ENCODE assay signal across 27 cellular contexts in genomic region chr22:21606775-21607174, GRCh38. TPM values are rescaled to one million over a fixed set of nuclear protein-coding genes. Genes with fewer than 3 reads are reported as not detected.
DNase-seq lines count a peak whose midpoint lies in the region; ATAC-seq, FAIRE-seq and TF ChIP-seq lines count a peak whose summit lies in the region.
"Had no signal": no experiment of that assay in that cellular context is flagged by ENCODE, and none has a peak within 500 bp of the region (broad histone marks: within the 10 kb centered on the region; RNA-seq: fewer than 3 reads in every experiment).

No MANE protein-coding gene starts in this region.

- H2AFZ ChIP-seq in HCT116 (ENCODE audit: low read depth, low read length, poor library complexity, severe bottlenecking) (no peak overlapping the region), K562 (ENCODE audit: low read depth, low read length) (no peak overlapping the region)

- H3K9me2 ChIP-seq in HCT116 (ENCODE audit: insufficient read depth), result no peaks in the 10 kb centered on the region

- TF ChIP-seq POLR2A in HCT116 (IDR thresholded peaks at IDR 0.05; ENCODE audit: borderline replicate concordance, extremely low read depth, insufficient read depth, insufficient read length) (no peak), K562 (conservative IDR thresholded peaks at IDR 0.05) (no peak), Peyer's patch (IDR thresholded peaks at IDR 0.05) (no peak)

- no peak for TF ChIP-seq CTCF in HCT116 (IDR thresholded peaks at IDR 0.05 in 2 of 3, conservative IDR thresholded peaks at IDR 0.05 in 1 of 3; ENCODE audit: borderline replicate concordance in 1 of 3, insufficient read depth in 1 of 3, low read depth in 2 of 3, low read length in 2 of 3)
- TF ChIP-seq CTCF in K562 (IDR thresholded peaks at IDR 0.05 in 2 of 3, conservative IDR thresholded peaks at IDR 0.05 in 1 of 3; ENCODE audit: insufficient read depth in 2 of 3, low read depth in 1 of 3, low read length in 3 of 3), result 0 out of 6 replicates have a peak, but pooled peaks of 1 of the 3 experiments have one; percentile 8
- TF ChIP-seq CTCF in nephron progenitor cell (IDR thresholded peaks at IDR 0.05), result no peak
- no peak for TF ChIP-seq CTCF in Peyer's patch (IDR thresholded peaks at IDR 0.05)
- no peak for TF ChIP-seq CTCF in glutamatergic neuron (IDR thresholded peaks at IDR 0.05; ENCODE audit: partially characterized antibody, unreplicated experiment)

- no peak overlapping the region for H3K4me3 ChIP-seq in HCT116 (replicated peaks in 1 of 2; ENCODE audit: low read depth in 1 of 2, low read length in 2 of 2)
- no peak overlapping the region for H3K4me3 ChIP-seq in K562
- no peak overlapping the region for H3K4me3 ChIP-seq in Peyer's patch
- H3K4me3 ChIP-seq: dorsolateral prefrontal cortex, sigmoid colon, testis, vagina had no signal

- RAD21 ChIA-PET in HCT116 (lab: Charles Lee; ENCODE audit: low non-redundant PET in 1 of 2, low total read pairs in 2 of 2, uncharacterized antibody in 2 of 2, unreplicated experiment in 2 of 2), result no interaction called here

- POLR2A ChIA-PET in HCT116 (lab: Charles Lee), result no interaction called here
- POLR2A ChIA-PET in K562 (lab: Yijun Ruan, JAX), result interaction anchor here (0.6 to 76.8 kb wide), 8 partner anchors 2 to 596 kb away, joined by 3 to 4622 read pairs (median 4); partner anchors contain the start of genes CCDC116, SDF2L1 and YDJC

- H3K79me2 ChIP-seq in HCT116 (ENCODE audit: insufficient read depth, low read length), result peaks cover 97% of the 10 kb centered on the region
- H3K79me2 ChIP-seq in K562 (ENCODE audit: control insufficient read depth, insufficient read depth, low read length), result peaks cover 93% of the 10 kb centered on the region

- CTCF ChIA-PET in HCT116 (lab: Charles Lee), result interaction anchor here (1.8 to 2.0 kb wide), 2 partner anchors 22 to 36 kb away, joined by 4 to 7 read pairs; no protein-coding TSS in a partner anchor
- CTCF ChIA-PET in K562 (lab: Yijun Ruan, JAX; ENCODE audit: low intra/inter-chr PET ratio), result no interaction called here

- intact Hi-C loops in HCT116 (cut with micrococcal nuclease) (no loop called here), K562 (cut with micrococcal nuclease) (no loop called here)

- H4K20me1 ChIP-seq in HCT116 (ENCODE audit: insufficient read depth) (peaks cover 12% of the 10 kb centered on the region; the same call in 1 of the 2 replicates), K562 (replicated peaks; ENCODE audit: control insufficient read depth, insufficient read depth, low read length) (peaks cover 52% of the 10 kb centered on the region)

- no peaks in the 10 kb centered on the region for H3K27me3 Mint-ChIP-seq in nephron progenitor cell (ENCODE audit: low read depth, poor library complexity)
- H3K27me3 Mint-ChIP-seq in glutamatergic neuron (ENCODE audit: unreplicated experiment), result peaks cover 9% of the 10 kb centered on the region
- H3K27me3 Mint-ChIP-seq: CD4-positive, CD25-positive, alpha-beta regulatory T cell; IgD-negative memory B cell had no signal

- ATAC-seq in HCT116, result no peak
- peak; percentile 18 for ATAC-seq in K562
- ATAC-seq in HG03469 (IDR thresholded peaks at IDR 0.05; ENCODE audit: unreplicated experiment), result no peak
- ATAC-seq: WTC11 had no signal

- 61% methylated on average over 8 of the region's 8 CpGs for WGBS in K562 (ENCODE audit: insufficient coverage, low coverage, missing lambda C conversion rate)

- DNase-seq in Caki2 (ENCODE audit: low read depth), result peak; percentile 55
- no peak for DNase-seq in HCT116 (ENCODE audit: low read depth, low spot score)
- peak in 3 of 4 experiments; percentile 59 to 73 (median 66) for DNase-seq in K562 (ENCODE audit: extremely low read depth in 1 of 4, low spot score in 3 of 4)
- DNase-seq in nephron progenitor cell, result no peak
- DNase-seq in Peyer's patch, result no peak
- DNase-seq in glutamatergic neuron, result no peak
- DNase-seq: activated CD4-positive, alpha-beta T cell treated with anti-CD3 and anti-CD28 coated beads, Interleukin-2, amount 50 U/mL, for 48 hours; activated naive CD4-positive, alpha-beta T cell; CD4-positive, CD25-positive, alpha-beta regulatory T cell; dorsolateral prefrontal cortex; foreskin fibroblast; immature natural killer cell; left ventricle myocardium superior; midbrain; NCI-H1436 treated with DMSO at 0.1 percent for 48 hours; NCI-H510A treated with DMSO at 0.1 percent for 48 hours; NK-92 treated with Interleukin-12 subunit alpha and Interleukin-12 subunit beta, amount 100 ng/mL, for 24 hours; sigmoid colon; testis had no signal

- H3K4me3 Mint-ChIP-seq in nephron progenitor cell (no peak overlapping the region), glutamatergic neuron (ENCODE audit: unreplicated experiment) (no peak overlapping the region)
- H3K4me3 Mint-ChIP-seq: CD4-positive, CD25-positive, alpha-beta regulatory T cell; IgD-negative memory B cell; neural crest cell; WTC11 had no signal

- BruUV-seq in HCT116 (replicated peaks; lab: Mats Ljungman, UMichigan) (no TSS peak), K562 (replicated peaks; lab: Mats Ljungman, UMichigan) (no TSS peak)

- H3K4me1 Mint-ChIP-seq in nephron progenitor cell (no peaks in the 10 kb centered on the region), glutamatergic neuron (ENCODE audit: low read depth, unreplicated experiment) (peaks cover 2% of the 10 kb centered on the region)

- H3K36me3 Mint-ChIP-seq in nephron progenitor cell (ENCODE audit: low read depth) (peaks cover 51% of the 10 kb centered on the region), glutamatergic neuron (ENCODE audit: unreplicated experiment) (no peaks in the 10 kb centered on the region)
- H3K36me3 Mint-ChIP-seq: IgD-negative memory B cell had no signal

- H3K36me3 ChIP-seq in HCT116 (ENCODE audit: control insufficient read depth in 1 of 2, insufficient read depth in 2 of 2, low read length in 2 of 2), result peaks cover 5 to 11% of the 10 kb centered on the region in 2 experiments
- peaks cover 80% of the 10 kb centered on the region for H3K36me3 ChIP-seq in K562 (ENCODE audit: control insufficient read depth, insufficient read depth, low read length)
- H3K36me3 ChIP-seq in Peyer's patch, result peaks cover 0 to 17% (median 0%) of the 10 kb centered on the region in 3 donors

- in situ Hi-C loops in Caki2 (cut with HindIII; ENCODE audit: low pct_unique_long_range_greater_than_20kb, low sequenced_read_pairs) (no loop called here), K562 (cut with MboI) (no loop called here)

- peak overlapping the region; percentile 51 for H3K27ac Mint-ChIP-seq in nephron progenitor cell
- H3K27ac Mint-ChIP-seq in glutamatergic neuron (ENCODE audit: unreplicated experiment), result no peak overlapping the region

- no peak overlapping the region; the same call in 1 of the 2 replicates for H3K27ac ChIP-seq in HCT116 (ENCODE audit: low read depth, low read length)
- H3K27ac ChIP-seq in K562 (ENCODE audit: extremely low read depth, low read depth, low read length), result peak overlapping the region; percentile 9; the same call in 2 of the 3 replicates
- no peak overlapping the region for H3K27ac ChIP-seq in Peyer's patch
- H3K27ac ChIP-seq: dorsolateral prefrontal cortex, epithelial cell of prostate, HL-60, sigmoid colon, testis, vagina had no signal

- H3K27me3 ChIP-seq in HCT116 (ENCODE audit: insufficient read depth, low read length) (no peaks in the 10 kb centered on the region), K562 (ENCODE audit: control insufficient read depth in 2 of 2, insufficient read depth in 2 of 2, low read length in 2 of 2) (peaks cover 0 to 2% of the 10 kb centered on the region in 2 experiments; a peak in 1 of 5 replicates), Peyer's patch (no peaks in the 10 kb centered on the region)
- H3K27me3 ChIP-seq: dorsolateral prefrontal cortex, sigmoid colon, testis, vagina had no signal

- H3K4me1 ChIP-seq in HCT116 (ENCODE audit: control insufficient read depth in 1 of 2, insufficient read depth in 2 of 2, low read length in 2 of 2) (peaks cover 21 to 33% of the 10 kb centered on the region in 2 experiments), K562 (replicated peaks in 1 of 2; ENCODE audit: control insufficient read depth in 2 of 2, insufficient read depth in 2 of 2, low read length in 2 of 2) (peaks cover 26% of the 10 kb centered on the region in 2 experiments), Peyer's patch (peaks cover 0 to 11% (median 0%) of the 10 kb centered on the region in 4 donors)
- H3K4me1 ChIP-seq: testis had no signal

- no peak for TF ChIP-seq RAD21 in HCT116 (IDR thresholded peaks at IDR 0.05; ENCODE audit: low read depth)
- no peak for TF ChIP-seq RAD21 in K562 (CRISPR knock-in tag; conservative IDR thresholded peaks at IDR 0.05 in 1 of 2, IDR thresholded peaks at IDR 0.05 in 1 of 2)

- H3K9ac ChIP-seq in HCT116 (ENCODE audit: low read length) (no peak overlapping the region), K562 (ENCODE audit: insufficient read depth in 1 of 2, low read depth in 2 of 2, low read length in 2 of 2) (peak overlapping the region in 1 of 2 experiments; percentile 78; a peak in 2 of 4 replicates)

- H3K4me2 ChIP-seq in HCT116 (ENCODE audit: low read length) (peak overlapping the region; percentile 51), K562 (ENCODE audit: insufficient read depth, low read length) (peak overlapping the region; percentile 3; the same call in 1 of the 2 replicates)

- no peak for FAIRE-seq in K562 (lab: Jason Lieb, UNC)
- FAIRE-seq: GM12891 had no signal

- TF ChIP-seq EP300 in K562 (IDR thresholded peaks at IDR 0.05; ENCODE audit: low read length), result no peak

- H3K9me3 Mint-ChIP-seq in nephron progenitor cell, result no peaks in the 10 kb centered on the region
- peaks cover 4% of the 10 kb centered on the region for H3K9me3 Mint-ChIP-seq in glutamatergic neuron (ENCODE audit: unreplicated experiment)
- H3K9me3 Mint-ChIP-seq: CD4-positive, CD25-positive, alpha-beta regulatory T cell; IgD-negative memory B cell; immature natural killer cell; neural crest cell; WTC11 had no signal

- H3K9me3 ChIP-seq in HCT116 (ENCODE audit: control insufficient read depth in 1 of 2, insufficient read depth in 1 of 2, low read depth in 1 of 2, low read length in 2 of 2) (no peaks in the 10 kb centered on the region), K562 (replicated peaks; ENCODE audit: control insufficient read depth, insufficient read depth, low read depth, low read length) (no peaks in the 10 kb centered on the region), Peyer's patch (no peaks in the 10 kb centered on the region)
- H3K9me3 ChIP-seq: sigmoid colon, testis, vagina had no signal

- H3K9me1 ChIP-seq in K562 (ENCODE audit: control insufficient read depth, insufficient read depth, low read length), result peaks cover 24% of the 10 kb centered on the region

RNA-seq across cellular contexts. Expression of gene YDJC, which starts 23.0 kb away (rescaled TPM):
- 158 and 165 TPM in 2 replicates for total RNA-seq in Caki2 (2014; rRNA removed; shearing (Covaris generic); ENCODE audit: low replicate concordance)
- 78.3 TPM for total RNA-seq in HCT116 (2021; ENCODE audit: unreplicated experiment)
- 65.4 and 68.8 TPM in 2 replicates for polyA plus RNA-seq in HCT116 (2012)
- 121 and 504 TPM in 2 replicates for total RNA-seq in K562 (2011; cell fraction: chromatin; rRNA removed; ENCODE audit: low replicate concordance)
- 857 and 885 TPM in 2 replicates for total RNA-seq in K562 (2011; cell fraction: nucleolus; rRNA removed)
- 325 and 370 TPM in 2 replicates for total RNA-seq in K562 (2011; cell fraction: nucleoplasm; rRNA removed)
- 871 and 1,007 TPM in 2 replicates for total RNA-seq in K562 (2014; rRNA removed)
- 69.0 and 87.5 TPM in 2 replicates for total RNA-seq in K562 (2014; rRNA removed; fragmentation: Illumina TruSeq; extraction: Trizol)
- 164 and 196 TPM in 2 replicates for total RNA-seq in K562 (2015; rRNA removed; fragmentation: Illumina TruSeq; extraction: Trizol)
- total RNA-seq in K562 (2021), result 626 and 641 TPM in 2 replicates
- polyA plus RNA-seq in K562 (2011; rRNA removed), result 203 and 277 TPM in 2 replicates
- 382 and 1,449 TPM in 2 replicates for polyA plus RNA-seq in K562 (2011; cell fraction: cytosol; rRNA removed)
- polyA plus RNA-seq in K562 (2011; cell fraction: nucleus; rRNA removed), result 629 and 1,089 TPM in 2 replicates
- 282 and 288 TPM in 2 replicates for polyA plus RNA-seq in K562 (2012)
- polyA plus RNA-seq in K562 (2014; fragmentation: Illumina TruSeq; extraction: Trizol), result 106 and 159 TPM in 2 replicates
- polyA plus RNA-seq in K562 (2014; fragmentation: Nextera tagmentation; extraction: Ambion mirVana), result 10 to 100 TPM; 13.5 to 23.5 TPM
- 707 and 732 TPM in 2 replicates for polyA plus RNA-seq in K562 (2014; rRNA removed)
- polyA minus RNA-seq in K562 (2011; rRNA and poly(A)+ RNA removed), result 35.0 and 44.2 TPM in 2 replicates
- polyA minus RNA-seq in K562 (2011; cell fraction: cytosol; rRNA and poly(A)+ RNA removed), result 212 and 264 TPM in 2 replicates
- polyA minus RNA-seq in K562 (2011; cell fraction: nucleus; rRNA and poly(A)+ RNA removed), result 294 and 313 TPM in 2 replicates
- total RNA-seq in Peyer's patch, result 10 to 100 TPM; 36.3 to 54.2 (median 38.8) TPM
- 10.3 TPM for total RNA-seq in glutamatergic neuron (ENCODE audit: unreplicated experiment)

RNA-seq across cellular contexts. Expression of gene CCDC116, which starts 25.8 kb away (rescaled TPM):
- total RNA-seq in Caki2 (2014; rRNA removed; shearing (Covaris generic); ENCODE audit: low replicate concordance), result 0.07 TPM in 1 of 2 replicates, not detected in the other
- total RNA-seq in HCT116 (2021; ENCODE audit: unreplicated experiment) (0.66 TPM), K562 (2014; rRNA removed) (9.3 and 13.6 TPM in 2 replicates), K562 (2014; rRNA removed; fragmentation: Illumina TruSeq; extraction: Trizol) (2.1 and 2.8 TPM in 2 replicates), K562 (2015; rRNA removed; fragmentation: Illumina TruSeq; extraction: Trizol) (4.7 and 5.2 TPM in 2 replicates), K562 (2021) (11.3 and 15.6 TPM in 2 replicates), Peyer's patch (1 to 10 TPM in 1 of 4 donors, under 1 TPM in 1, not detected in 2; 0.80 to 2.6 TPM), glutamatergic neuron (ENCODE audit: unreplicated experiment) (0.71 TPM)
- polyA plus RNA-seq in HCT116 (2012), result 0.19 and 0.40 TPM in 2 replicates
- total RNA-seq in K562 (2011; cell fraction: chromatin; rRNA removed; ENCODE audit: low replicate concordance), result 11.2 and 34.3 TPM in 2 replicates
- 28.7 and 33.9 TPM in 2 replicates for total RNA-seq in K562 (2011; cell fraction: nucleolus; rRNA removed)
- total RNA-seq in K562 (2011; cell fraction: nucleoplasm; rRNA removed), result 18.1 and 19.5 TPM in 2 replicates
- polyA plus RNA-seq in K562 (2011; rRNA removed) (1.6 and 2.1 TPM in 2 replicates), K562 (2014; fragmentation: Illumina TruSeq; extraction: Trizol) (6.3 and 8.9 TPM in 2 replicates), K562 (2014; fragmentation: Nextera tagmentation; extraction: Ambion mirVana) (1 to 10 TPM; 1.6 to 2.3 TPM), K562 (2014; rRNA removed) (7.1 and 8.6 TPM in 2 replicates)
- 1.8 and 5.8 TPM in 2 replicates for polyA plus RNA-seq in K562 (2011; cell fraction: cytosol; rRNA removed)
- 6.5 and 19.5 TPM in 2 replicates for polyA plus RNA-seq in K562 (2011; cell fraction: nucleus; rRNA removed)
- polyA plus RNA-seq in K562 (2012), result 5.2 and 6.4 TPM in 2 replicates
- 1.3 and 1.8 TPM in 2 replicates for polyA minus RNA-seq in K562 (2011; rRNA and poly(A)+ RNA removed)
- 1.5 and 3.9 TPM in 2 replicates for polyA minus RNA-seq in K562 (2011; cell fraction: cytosol; rRNA and poly(A)+ RNA removed)
- 8.3 and 12.3 TPM in 2 replicates for polyA minus RNA-seq in K562 (2011; cell fraction: nucleus; rRNA and poly(A)+ RNA removed)
- total RNA-seq: CD4-positive, CD25-positive, alpha-beta regulatory T cell; left ventricle myocardium superior; vagina had no signal
- polyA plus RNA-seq: CD4-positive, CD25-positive, alpha-beta regulatory T cell had no signal

RNA-seq across cellular contexts. Expression of gene SDF2L1, which starts 35.3 kb away (rescaled TPM):
- total RNA-seq in Caki2 (2014; rRNA removed; shearing (Covaris generic); ENCODE audit: low replicate concordance), result 39.5 and 46.1 TPM in 2 replicates
- total RNA-seq in HCT116 (2021; ENCODE audit: unreplicated experiment), result 86.2 TPM
- polyA plus RNA-seq in HCT116 (2012), result 66.8 and 101 TPM in 2 replicates
- 72.2 and 221 TPM in 2 replicates for total RNA-seq in K562 (2011; cell fraction: chromatin; rRNA removed; ENCODE audit: low replicate concordance)
- total RNA-seq in K562 (2011; cell fraction: nucleolus; rRNA removed), result 489 and 555 TPM in 2 replicates
- total RNA-seq in K562 (2011; cell fraction: nucleoplasm; rRNA removed), result 263 and 279 TPM in 2 replicates
- total RNA-seq in K562 (2014; rRNA removed), result 894 and 989 TPM in 2 replicates
- total RNA-seq in K562 (2014; rRNA removed; fragmentation: Illumina TruSeq; extraction: Trizol), result 41.9 and 82.9 TPM in 2 replicates
- total RNA-seq in K562 (2015; rRNA removed; fragmentation: Illumina TruSeq; extraction: Trizol), result 135 and 153 TPM in 2 replicates
- 551 and 557 TPM in 2 replicates for total RNA-seq in K562 (2021)
- polyA plus RNA-seq in K562 (2011; rRNA removed), result 124 and 218 TPM in 2 replicates
- polyA plus RNA-seq in K562 (2011; cell fraction: cytosol; rRNA removed), result 273 and 603 TPM in 2 replicates
- 110 and 123 TPM in 2 replicates for polyA plus RNA-seq in K562 (2011; cell fraction: nucleus; rRNA removed)
- polyA plus RNA-seq in K562 (2012), result 384 and 632 TPM in 2 replicates
- polyA plus RNA-seq in K562 (2014; fragmentation: Illumina TruSeq; extraction: Trizol), result 33.8 and 82.2 TPM in 2 replicates
- polyA plus RNA-seq in K562 (2014; fragmentation: Nextera tagmentation; extraction: Ambion mirVana), result 10 to 100 TPM; 15.1 to 34.8 TPM
- polyA plus RNA-seq in K562 (2014; rRNA removed), result 666 and 827 TPM in 2 replicates
- 50.1 and 80.5 TPM in 2 replicates for polyA minus RNA-seq in K562 (2011; rRNA and poly(A)+ RNA removed)
- 107 and 114 TPM in 2 replicates for polyA minus RNA-seq in K562 (2011; cell fraction: cytosol; rRNA and poly(A)+ RNA removed)
- 37.7 and 69.6 TPM in 2 replicates for polyA minus RNA-seq in K562 (2011; cell fraction: nucleus; rRNA and poly(A)+ RNA removed)
- 10 to 100 TPM; 14.9 to 49.2 (median 30.0) TPM for total RNA-seq in Peyer's patch
- 24.0 TPM for total RNA-seq in glutamatergic neuron (ENCODE audit: unreplicated experiment)

RNA-seq across cellular contexts. Expression of gene UBE2L3, which starts 39.3 kb away (rescaled TPM):
- total RNA-seq in Caki2 (2014; rRNA removed; shearing (Covaris generic); ENCODE audit: low replicate concordance), result 32.6 and 46.2 TPM in 2 replicates
- 55.6 TPM for total RNA-seq in HCT116 (2021; ENCODE audit: unreplicated experiment)
- 27.8 and 39.1 TPM in 2 replicates for polyA plus RNA-seq in HCT116 (2012)
- 76.2 and 94.2 TPM in 2 replicates for total RNA-seq in K562 (2011; cell fraction: chromatin; rRNA removed; ENCODE audit: low replicate concordance)
- 66.2 and 75.7 TPM in 2 replicates for total RNA-seq in K562 (2011; cell fraction: nucleolus; rRNA removed)
- total RNA-seq in K562 (2011; cell fraction: nucleoplasm; rRNA removed), result 78.4 and 92.8 TPM in 2 replicates
- 215 and 275 TPM in 2 replicates for total RNA-seq in K562 (2014; rRNA removed)
- 285 and 298 TPM in 2 replicates for total RNA-seq in K562 (2014; rRNA removed; fragmentation: Illumina TruSeq; extraction: Trizol)
- 335 and 354 TPM in 2 replicates for total RNA-seq in K562 (2015; rRNA removed; fragmentation: Illumina TruSeq; extraction: Trizol)
- total RNA-seq in K562 (2021), result 240 TPM in 2 replicates
- polyA plus RNA-seq in K562 (2011; rRNA removed), result 206 and 218 TPM in 2 replicates
- polyA plus RNA-seq in K562 (2011; cell fraction: cytosol; rRNA removed), result 145 and 195 TPM in 2 replicates
- polyA plus RNA-seq in K562 (2011; cell fraction: nucleus; rRNA removed), result 56.6 and 72.9 TPM in 2 replicates
- 253 and 378 TPM in 2 replicates for polyA plus RNA-seq in K562 (2012)
- polyA plus RNA-seq in K562 (2014; fragmentation: Illumina TruSeq; extraction: Trizol), result 493 and 580 TPM in 2 replicates
- polyA plus RNA-seq in K562 (2014; fragmentation: Nextera tagmentation; extraction: Ambion mirVana), result 100 to 1,000 TPM; 575 to 625 TPM
- polyA plus RNA-seq in K562 (2014; rRNA removed), result 266 and 269 TPM in 2 replicates
- polyA minus RNA-seq in K562 (2011; rRNA and poly(A)+ RNA removed), result 172 and 189 TPM in 2 replicates
- 89.8 and 112 TPM in 2 replicates for polyA minus RNA-seq in K562 (2011; cell fraction: cytosol; rRNA and poly(A)+ RNA removed)
- 25.2 and 45.9 TPM in 2 replicates for polyA minus RNA-seq in K562 (2011; cell fraction: nucleus; rRNA and poly(A)+ RNA removed)
- total RNA-seq in Peyer's patch, result 10 to 100 TPM; 42.1 to 69.7 (median 50.1) TPM
- 55.9 TPM for total RNA-seq in glutamatergic neuron (ENCODE audit: unreplicated experiment)

RNA-seq across cellular contexts. Expression of gene RIMBP3C, which starts 55.5 kb away (rescaled TPM):
- 0.20 and 3.6 TPM in 2 replicates for total RNA-seq in Caki2 (2014; rRNA removed; shearing (Covaris generic); ENCODE audit: low replicate concordance)
- 0.15 TPM for total RNA-seq in HCT116 (2021; ENCODE audit: unreplicated experiment)
- 0.03 and 0.06 TPM in 2 replicates for polyA plus RNA-seq in HCT116 (2012)
- 0.79 and 1.6 TPM in 2 replicates for total RNA-seq in K562 (2011; cell fraction: chromatin; rRNA removed; ENCODE audit: low replicate concordance)
- 2.1 and 2.3 TPM in 2 replicates for total RNA-seq in K562 (2011; cell fraction: nucleolus; rRNA removed)
- 1.0 TPM in 1 of 2 replicates, not detected in the other for total RNA-seq in K562 (2011; cell fraction: nucleoplasm; rRNA removed)
- total RNA-seq in K562 (2014; rRNA removed), result 0.65 and 0.77 TPM in 2 replicates
- total RNA-seq in K562 (2014; rRNA removed; fragmentation: Illumina TruSeq; extraction: Trizol), result 0.06 and 0.15 TPM in 2 replicates
- total RNA-seq in K562 (2015; rRNA removed; fragmentation: Illumina TruSeq; extraction: Trizol), result 0.25 and 0.34 TPM in 2 replicates
- 0.89 and 0.98 TPM in 2 replicates for total RNA-seq in K562 (2021)
- polyA plus RNA-seq in K562 (2011; rRNA removed), result 0.13 and 0.19 TPM in 2 replicates
- polyA plus RNA-seq in K562 (2011; cell fraction: cytosol; rRNA removed), result 0.06 TPM in 1 of 2 replicates, not detected in the other
- polyA plus RNA-seq in K562 (2011; cell fraction: nucleus; rRNA removed), result 0.16 and 0.41 TPM in 2 replicates
- 0.75 and 0.85 TPM in 2 replicates for polyA plus RNA-seq in K562 (2012)
- 0.09 and 0.26 TPM in 2 replicates for polyA plus RNA-seq in K562 (2014; fragmentation: Illumina TruSeq; extraction: Trizol)
- polyA plus RNA-seq in K562 (2014; fragmentation: Nextera tagmentation; extraction: Ambion mirVana), result not detected
- 0.17 TPM in 1 of 2 replicates, not detected in the other for polyA plus RNA-seq in K562 (2014; rRNA removed)
- polyA minus RNA-seq in K562 (2011; rRNA and poly(A)+ RNA removed), result 0.60 and 0.90 TPM in 2 replicates
- 1.2 and 2.5 TPM in 2 replicates for polyA minus RNA-seq in K562 (2011; cell fraction: cytosol; rRNA and poly(A)+ RNA removed)
- 2.3 and 4.4 TPM in 2 replicates for polyA minus RNA-seq in K562 (2011; cell fraction: nucleus; rRNA and poly(A)+ RNA removed)
- total RNA-seq in Peyer's patch, result under 1 TPM in 2 of 4 donors, not detected in 2; 0.54 to 0.83 TPM
- total RNA-seq in glutamatergic neuron (ENCODE audit: unreplicated experiment), result 0.22 TPM
- total RNA-seq: left ventricle myocardium superior, vagina had no signal

Comparison
In these comparisons a context has a peak if more than half of its experiments do, and no peak if none do; other contexts are left out.
1. DNase-seq: peak in Caki2 (single experiment) and K562 (3 of 4); none in HCT116 (single experiment), nephron progenitor cell (single experiment), Peyer's patch (0 of 3) and glutamatergic neuron (single experiment).